In the genomic region with DNA sequence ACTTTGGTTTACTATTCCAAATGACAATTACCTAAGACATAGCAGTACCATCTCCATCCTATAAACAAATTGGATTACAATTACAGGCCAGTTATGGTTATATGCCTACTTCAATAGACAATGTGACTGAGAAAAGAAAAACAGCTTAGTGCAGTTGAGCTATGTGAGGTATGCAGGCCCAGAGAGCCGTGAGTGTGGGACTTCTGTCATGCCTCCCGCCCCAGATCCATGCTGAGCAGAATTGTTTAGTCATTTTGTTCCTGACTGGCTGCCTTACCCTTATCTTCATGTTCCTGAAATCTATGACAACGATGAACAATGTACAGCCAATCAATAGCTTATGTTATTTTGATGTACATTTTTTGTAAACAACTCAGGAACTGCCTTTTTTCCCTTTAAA, we compare ENCODE assay signal across 1 cellular context.
TF ChIP-seq lines count a peak whose summit lies in the region.

No MANE protein-coding gene starts in this region.

TF ChIP-seq in HepG2, 621 proteins besides CTCF, POLR2A, EP300 and RAD21:
- TF ChIP-seq KAT8 (CRISPR knock-in tag; IDR thresholded peaks at IDR 0.05) (no peak), IRF2 (CRISPR knock-in tag; IDR thresholded peaks at IDR 0.05) (no peak), FOXK2 (IDR thresholded peaks at IDR 0.05) (no peak), ZNF207 (IDR thresholded peaks at IDR 0.05; ENCODE audit: borderline replicate concordance) (no peak), GABPB1 (CRISPR knock-in tag; IDR thresholded peaks at IDR 0.05) (no peak), ZNF572 (CRISPR knock-in tag; IDR thresholded peaks at IDR 0.05) (no peak), KLF6 (CRISPR knock-in tag; IDR thresholded peaks at IDR 0.05) (no peak), ARHGAP35 (CRISPR knock-in tag; IDR thresholded peaks at IDR 0.05; ENCODE audit: borderline replicate concordance) (no peak), HOXA3 (CRISPR knock-in tag; IDR thresholded peaks at IDR 0.05) (no peak), ZNF333 (CRISPR knock-in tag; IDR thresholded peaks at IDR 0.05; ENCODE audit: borderline replicate concordance) (no peak), MEF2D (CRISPR knock-in tag; IDR thresholded peaks at IDR 0.05) (no peak), PLRG1 (conservative IDR thresholded peaks at IDR 0.05) (no peak), RARG (CRISPR knock-in tag; IDR thresholded peaks at IDR 0.05; ENCODE audit: low read depth) (no peak), ZNF343 (CRISPR knock-in tag; IDR thresholded peaks at IDR 0.05) (no peak)
- TF ChIP-seq, protein P1, sequence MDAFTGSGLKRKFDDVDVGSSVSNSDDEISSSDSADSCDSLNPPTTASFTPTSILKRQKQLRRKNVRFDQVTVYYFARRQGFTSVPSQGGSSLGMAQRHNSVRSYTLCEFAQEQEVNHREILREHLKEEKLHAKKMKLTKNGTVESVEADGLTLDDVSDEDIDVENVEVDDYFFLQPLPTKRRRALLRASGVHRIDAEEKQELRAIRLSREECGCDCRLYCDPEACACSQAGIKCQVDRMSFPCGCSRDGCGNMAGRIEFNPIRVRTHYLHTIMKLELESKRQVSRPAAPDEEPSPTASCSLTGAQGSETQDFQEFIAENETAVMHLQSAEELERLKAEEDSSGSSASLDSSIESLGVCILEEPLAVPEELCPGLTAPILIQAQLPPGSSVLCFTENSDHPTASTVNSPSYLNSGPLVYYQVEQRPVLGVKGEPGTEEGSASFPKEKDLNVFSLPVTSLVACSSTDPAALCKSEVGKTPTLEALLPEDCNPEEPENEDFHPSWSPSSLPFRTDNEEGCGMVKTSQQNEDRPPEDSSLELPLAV (CRISPR knock-in tag; conservative IDR thresholded peaks at IDR 0.05; ENCODE audit: low read depth), result no peak
- TF ChIP-seq, protein P2, sequence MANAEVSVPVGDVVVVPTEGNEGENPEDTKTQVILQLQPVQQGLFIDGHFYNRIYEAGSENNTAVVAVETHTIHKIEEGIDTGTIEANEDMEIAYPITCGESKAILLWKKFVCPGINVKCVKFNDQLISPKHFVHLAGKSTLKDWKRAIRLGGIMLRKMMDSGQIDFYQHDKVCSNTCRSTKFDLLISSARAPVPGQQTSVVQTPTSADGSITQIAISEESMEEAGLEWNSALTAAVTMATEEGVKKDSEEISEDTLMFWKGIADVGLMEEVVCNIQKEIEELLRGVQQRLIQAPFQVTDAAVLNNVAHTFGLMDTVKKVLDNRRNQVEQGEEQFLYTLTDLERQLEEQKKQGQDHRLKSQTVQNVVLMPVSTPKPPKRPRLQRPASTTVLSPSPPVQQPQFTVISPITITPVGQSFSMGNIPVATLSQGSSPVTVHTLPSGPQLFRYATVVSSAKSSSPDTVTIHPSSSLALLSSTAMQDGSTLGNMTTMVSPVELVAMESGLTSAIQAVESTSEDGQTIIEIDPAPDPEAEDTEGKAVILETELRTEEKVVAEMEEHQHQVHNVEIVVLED (CRISPR knock-in tag; IDR thresholded peaks at IDR 0.05; ENCODE audit: borderline replicate concordance), result no peak
